In genomic region chr2:165646321-165646801, GRCh38 we compare ENCODE assay signal across 13 cellular contexts.
DNase-seq lines count a peak whose midpoint lies in the region; ATAC-seq and TF ChIP-seq lines count a peak whose summit lies in the region.
"Had no signal": no experiment of that assay in that cellular context is flagged by ENCODE, and none has a peak within 500 bp of the region (broad histone marks: within the 10 kb centered on the region; RNA-seq: fewer than 3 reads in every experiment).

No MANE protein-coding gene starts in this region.

- peaks cover 3% of the 10 kb centered on the region for H3K4me1 ChIP-seq in cardiac muscle cell (ENCODE audit: low read depth)
- no peaks in the 10 kb centered on the region for H3K4me1 ChIP-seq in CD8-positive, alpha-beta T cell (ENCODE audit: insufficient read depth, low read length)

- no peak overlapping the region for H3K27ac ChIP-seq in cardiac muscle cell
- H3K27ac ChIP-seq in CD8-positive, alpha-beta T cell (ENCODE audit: low read depth, low read length): no peak overlapping the region

- H3K9me3 Mint-ChIP-seq in MCF 10A (ENCODE audit: unreplicated experiment): no peaks in the 10 kb centered on the region
- H3K9me3 Mint-ChIP-seq in CD8-positive, alpha-beta T cell: no peaks in the 10 kb centered on the region
- no peaks in the 10 kb centered on the region for H3K9me3 Mint-ChIP-seq in activated T-cell treated with anti-CD3 and anti-CD28 coated beads, Interleukin-2, amount 50 U/mL, for 24 hours
- H3K9me3 Mint-ChIP-seq: activated naive CD8-positive, alpha-beta T cell treated with anti-CD3 and anti-CD28 coated beads for 36 hours; dendritic cell treated with granulocyte-macrophage colony-stimulating factor and Interleukin-4, amounts not matched to agents 40 ng/mL and 50 ng/mL, for 4 days had no signal

- H3K36me3 Mint-ChIP-seq in MCF 10A (ENCODE audit: insufficient read depth, unreplicated experiment): no peaks in the 10 kb centered on the region
- no peaks in the 10 kb centered on the region for H3K36me3 Mint-ChIP-seq in CD8-positive, alpha-beta T cell
- no peaks in the 10 kb centered on the region for H3K36me3 Mint-ChIP-seq in activated T-cell treated with anti-CD3 and anti-CD28 coated beads, Interleukin-2, amount 50 U/mL, for 24 hours (ENCODE audit: low read depth)
- H3K36me3 Mint-ChIP-seq: activated naive CD8-positive, alpha-beta T cell treated with anti-CD3 and anti-CD28 coated beads for 36 hours had no signal

- no peak for ATAC-seq in CD8-positive, alpha-beta T cell
- ATAC-seq in HG03378 (IDR thresholded peaks at IDR 0.05; ENCODE audit: unreplicated experiment): no peak

- no TSS peak for BruUV-seq in MCF 10A (replicated peaks; lab: Mats Ljungman, UMichigan)

- no peaks in the 10 kb centered on the region for H3K36me3 ChIP-seq in cardiac muscle cell
- no peaks in the 10 kb centered on the region for H3K36me3 ChIP-seq in CD8-positive, alpha-beta T cell (ENCODE audit: insufficient read depth, low read length)

- peaks cover 54% of the 10 kb centered on the region for H3K27me3 Mint-ChIP-seq in MCF 10A (ENCODE audit: insufficient read depth, unreplicated experiment)
- H3K27me3 Mint-ChIP-seq in CD8-positive, alpha-beta T cell (ENCODE audit: low read depth): peaks cover 4% of the 10 kb centered on the region
- peaks cover 9% of the 10 kb centered on the region for H3K27me3 Mint-ChIP-seq in activated T-cell treated with anti-CD3 and anti-CD28 coated beads, Interleukin-2, amount 50 U/mL, for 24 hours
- H3K27me3 Mint-ChIP-seq: dendritic cell treated with granulocyte-macrophage colony-stimulating factor and Interleukin-4, amounts not matched to agents 40 ng/mL and 50 ng/mL, for 4 days had no signal

- intact Hi-C loops in cardiac septum (cut with DNase I): no loop called here
- intact Hi-C loops in MCF 10A (cut with micrococcal nuclease): no loop called here
- intact Hi-C loops in CD8-positive, alpha-beta T cell (cut with DNase I, micrococcal nuclease): no loop called here

- H3K27ac Mint-ChIP-seq in MCF 10A (ENCODE audit: low read depth, unreplicated experiment): no peak overlapping the region
- no peak overlapping the region for H3K27ac Mint-ChIP-seq in CD8-positive, alpha-beta T cell
- no peak overlapping the region for H3K27ac Mint-ChIP-seq in activated T-cell treated with anti-CD3 and anti-CD28 coated beads, Interleukin-2, amount 50 U/mL, for 24 hours
- H3K27ac Mint-ChIP-seq: activated naive CD8-positive, alpha-beta T cell treated with anti-CD3 and anti-CD28 coated beads for 36 hours; dendritic cell treated with granulocyte-macrophage colony-stimulating factor and Interleukin-4, amounts not matched to agents 40 ng/mL and 50 ng/mL, for 4 days had no signal

- H3K9me3 ChIP-seq in cardiac muscle cell (ENCODE audit: low read depth): no peaks in the 10 kb centered on the region
- no peaks in the 10 kb centered on the region for H3K9me3 ChIP-seq in CD8-positive, alpha-beta T cell (ENCODE audit: low read length)

- TF ChIP-seq CTCF in cardiac muscle cell (IDR thresholded peaks at IDR 0.05; ENCODE audit: low read depth, low read length) (no peak), MCF 10A (IDR thresholded peaks at IDR 0.05; ENCODE audit: unreplicated experiment) (no peak)
- TF ChIP-seq CTCF in CD8-positive, alpha-beta T cell (IDR thresholded peaks at IDR 0.05): no peak

- no peak overlapping the region for H3K4me3 Mint-ChIP-seq in MCF 10A (ENCODE audit: unreplicated experiment)
- H3K4me3 Mint-ChIP-seq in CD8-positive, alpha-beta T cell: no peak overlapping the region
- H3K4me3 Mint-ChIP-seq in activated T-cell treated with anti-CD3 and anti-CD28 coated beads, Interleukin-2, amount 50 U/mL, for 24 hours: no peak overlapping the region
- H3K4me3 Mint-ChIP-seq: activated naive CD8-positive, alpha-beta T cell treated with anti-CD3 and anti-CD28 coated beads for 36 hours; dendritic cell treated with granulocyte-macrophage colony-stimulating factor and Interleukin-4, amounts not matched to agents 40 ng/mL and 50 ng/mL, for 4 days; neural crest cell had no signal

- H3K4me1 Mint-ChIP-seq in MCF 10A (ENCODE audit: insufficient read depth, unreplicated experiment): no peaks in the 10 kb centered on the region
- H3K4me1 Mint-ChIP-seq in CD8-positive, alpha-beta T cell (ENCODE audit: low read depth): no peaks in the 10 kb centered on the region
- no peaks in the 10 kb centered on the region for H3K4me1 Mint-ChIP-seq in activated T-cell treated with anti-CD3 and anti-CD28 coated beads, Interleukin-2, amount 50 U/mL, for 24 hours (ENCODE audit: low read depth)
- H3K4me1 Mint-ChIP-seq: activated naive CD8-positive, alpha-beta T cell treated with anti-CD3 and anti-CD28 coated beads for 36 hours had no signal

- no peaks in the 10 kb centered on the region for H3K27me3 ChIP-seq in cardiac muscle cell
- no peaks in the 10 kb centered on the region for H3K27me3 ChIP-seq in CD8-positive, alpha-beta T cell (ENCODE audit: insufficient read depth, low read length)

- peak; percentile 17 to 25 for DNase-seq in cardiac muscle cell (ENCODE audit: low read depth in 1 of 2, low spot score in 1 of 2)
- no peak for DNase-seq in cardiac septum (ENCODE audit: low spot score)
- DNase-seq in NCI-H446 treated with DMSO at 0.1 percent for 48 hours (lab: John Stamatoyannopoulos, UW): peak; percentile 89
- peak; percentile 42 for DNase-seq in epidermal melanocyte (ENCODE audit: insufficient read length, low spot score)
- DNase-seq in MCF 10A (ENCODE audit: unreplicated experiment): no peak
- no peak for DNase-seq in CD8-positive, alpha-beta T cell
- no peak for DNase-seq in activated T-cell treated with anti-CD3 and anti-CD28 coated beads, Interleukin-2, amount 50 U/mL, for 24 hours
- DNase-seq: activated naive CD8-positive, alpha-beta T cell treated with anti-CD3 and anti-CD28 coated beads for 36 hours; NCI-H146 had no signal

- POLR2A ChIA-PET in MCF 10A (lab: Yijun Ruan, JAX): no interaction called here
- POLR2A ChIA-PET in CD8-positive, alpha-beta T cell (lab: Charles Lee): no interaction called here

- H3K4me3 ChIP-seq in cardiac muscle cell: no peak overlapping the region
- no peak overlapping the region for H3K4me3 ChIP-seq in CD8-positive, alpha-beta T cell (ENCODE audit: low read depth, low read length)
- H3K4me3 ChIP-seq: smooth muscle cell had no signal

- CTCF ChIA-PET in MCF 10A (lab: Yijun Ruan, JAX): no interaction called here
- CTCF ChIA-PET in CD8-positive, alpha-beta T cell (lab: Charles Lee): no interaction called here

Comparison
In these comparisons a context has a peak if more than half of its experiments do, and no peak if none do; other contexts are left out.
1. DNase-seq: peak in cardiac muscle cell (2 of 2), NCI-H446 treated with DMSO at 0.1 percent for 48 hours (single experiment) and epidermal melanocyte (single experiment); none in cardiac septum (single experiment), MCF 10A (single experiment), CD8-positive, alpha-beta T cell (0 of 7) and activated T-cell treated with anti-CD3 and anti-CD28 coated beads, Interleukin-2, amount 50 U/mL, for 24 hours (single experiment).